Comparison of ENCODE assay signal across 1 cellular context in the genomic region with DNA sequence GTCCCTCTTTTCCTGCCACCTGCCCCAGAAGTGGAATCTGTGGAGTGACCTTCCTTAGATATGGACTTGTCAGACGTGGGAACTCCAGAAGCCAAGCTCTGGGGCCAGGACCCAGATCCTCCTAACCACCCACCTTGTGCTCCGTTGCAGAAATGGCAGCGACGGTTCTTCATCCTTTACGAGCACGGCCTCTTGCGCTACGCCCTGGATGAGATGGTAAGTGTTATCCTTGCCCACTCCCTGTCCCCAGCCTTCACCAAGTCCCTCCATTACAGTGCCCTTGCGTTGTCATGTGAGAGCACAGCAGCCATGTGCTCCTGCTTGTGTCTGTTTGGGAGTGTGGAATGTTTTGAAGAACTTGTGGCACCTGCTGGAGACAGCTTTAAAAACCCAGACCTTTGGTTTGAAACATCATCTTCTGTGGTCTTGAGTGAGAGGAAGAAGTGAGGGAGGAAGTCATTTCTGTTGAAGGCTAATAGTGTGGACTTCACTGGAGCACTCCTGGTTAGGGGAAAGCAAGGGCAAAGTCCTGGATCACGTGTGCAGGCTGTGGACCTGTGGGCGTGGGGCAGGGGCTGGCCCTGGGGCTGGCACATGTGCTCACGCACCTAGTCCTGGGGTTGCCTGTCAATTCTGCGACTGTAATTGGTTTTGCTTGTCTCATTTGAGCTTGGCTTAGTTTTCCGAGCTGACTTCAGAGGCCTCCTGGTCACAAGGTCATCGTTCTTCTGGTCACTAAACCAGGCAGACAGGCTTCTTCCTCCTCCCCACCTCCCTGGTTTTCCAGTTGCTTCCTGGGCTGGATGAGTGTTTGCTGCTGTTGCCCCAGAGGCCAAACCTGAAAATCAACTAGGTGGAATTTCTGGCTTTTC.
A peak's percentile ranks its signal among the peaks of the same experiment; 100 is the strongest.
TF ChIP-seq lines count a peak whose summit lies in the region.

No MANE protein-coding gene starts in this region.

TF ChIP-seq in HepG2, 621 proteins besides CTCF, POLR2A, EP300 and RAD21 (continued from another document and continues in another):
- TF ChIP-seq NONO (IDR thresholded peaks at IDR 0.05) (no peak), NONO (CRISPR knock-in tag; conservative IDR thresholded peaks at IDR 0.05) (peak; percentile 48; the same call in 1 of the 2 replicates), ZBTB38 (CRISPR knock-in tag; IDR thresholded peaks at IDR 0.05) (0 out of 2 replicates have a peak, but pooled peaks have one; percentile 30), ZNF317 (CRISPR knock-in tag; IDR thresholded peaks at IDR 0.05) (peak; percentile 49; the same call in 1 of the 2 replicates), ZEB1 (IDR thresholded peaks at IDR 0.05; ENCODE audit: insufficient replicate concordance, low read depth) (no peak), PRPF4 (IDR thresholded peaks at IDR 0.05; ENCODE audit: low read depth, low read length, poor library complexity, severe bottlenecking) (no peak), TOE1 (CRISPR knock-in tag; IDR thresholded peaks at IDR 0.05) (no peak), ZNF891 (CRISPR knock-in tag; IDR thresholded peaks at IDR 0.05) (0 out of 2 replicates have a peak, but pooled peaks have one; percentile 16), KDM5B (CRISPR knock-in tag; IDR thresholded peaks at IDR 0.05; ENCODE audit: borderline replicate concordance) (peak; percentile 54; the same call in 1 of the 2 replicates), NFYB (CRISPR knock-in tag; IDR thresholded peaks at IDR 0.05) (peak; percentile 26; the same call in 1 of the 2 replicates), KLF11 (CRISPR knock-in tag; IDR thresholded peaks at IDR 0.05) (no peak), KLF16 (CRISPR knock-in tag; IDR thresholded peaks at IDR 0.05) (peak in 1 of 2 experiments; percentile 80; a peak in 1 of 4 replicates), ZNF724P (CRISPR knock-in tag; IDR thresholded peaks at IDR 0.05; ENCODE audit: borderline replicate concordance) (peak; percentile 61; the same call in 1 of the 2 replicates), SP4 (CRISPR knock-in tag; IDR thresholded peaks at IDR 0.05) (peak; percentile 60; the same call in 1 of the 2 replicates), ZNF350 (CRISPR knock-in tag; IDR thresholded peaks at IDR 0.05; ENCODE audit: borderline replicate concordance, low read depth) (peak; percentile 79; the same call in 1 of the 2 replicates), ZNF605 (CRISPR knock-in tag; IDR thresholded peaks at IDR 0.05) (peak; percentile 58; the same call in 1 of the 2 replicates), ELF1 (CRISPR knock-in tag; IDR thresholded peaks at IDR 0.05) (no peak), ZNF354B (CRISPR knock-in tag; IDR thresholded peaks at IDR 0.05) (no peak), ZNF782 (CRISPR knock-in tag; IDR thresholded peaks at IDR 0.05; ENCODE audit: borderline replicate concordance) (peak; percentile 83), RCOR2 (CRISPR knock-in tag; IDR thresholded peaks at IDR 0.05) (peak; percentile 39), PAWR (CRISPR knock-in tag; IDR thresholded peaks at IDR 0.05; ENCODE audit: borderline replicate concordance) (no peak), ETV5 (CRISPR knock-in tag; IDR thresholded peaks at IDR 0.05; ENCODE audit: borderline replicate concordance) (peak; percentile 59; the same call in 1 of the 2 replicates), TOPORS (CRISPR knock-in tag; IDR thresholded peaks at IDR 0.05) (peak; percentile 37; the same call in 1 of the 2 replicates), SMYD3 (CRISPR knock-in tag; IDR thresholded peaks at IDR 0.05) (peak; percentile 44; the same call in 1 of the 2 replicates), TBX2 (CRISPR knock-in tag; IDR thresholded peaks at IDR 0.05; ENCODE audit: borderline replicate concordance) (peak; percentile 66; the same call in 1 of the 2 replicates), RARG (CRISPR knock-in tag; IDR thresholded peaks at IDR 0.05; ENCODE audit: low read depth) (0 out of 2 replicates have a peak, but pooled peaks have one; percentile 50)
- TF ChIP-seq, protein P1, sequence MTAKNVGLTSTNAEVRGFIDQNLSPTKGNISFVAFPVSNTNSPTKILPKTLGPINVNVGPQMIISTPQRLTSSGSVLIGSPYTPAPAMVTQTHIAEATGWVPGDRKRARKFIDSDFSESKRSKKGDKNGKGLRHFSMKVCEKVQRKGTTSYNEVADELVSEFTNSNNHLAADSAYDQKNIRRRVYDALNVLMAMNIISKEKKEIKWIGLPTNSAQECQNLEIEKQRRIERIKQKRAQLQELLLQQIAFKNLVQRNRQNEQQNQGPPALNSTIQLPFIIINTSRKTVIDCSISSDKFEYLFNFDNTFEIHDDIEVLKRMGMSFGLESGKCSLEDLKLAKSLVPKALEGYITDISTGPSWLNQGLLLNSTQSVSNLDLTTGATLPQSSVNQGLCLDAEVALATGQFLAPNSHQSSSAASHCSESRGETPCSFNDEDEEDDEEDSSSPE (CRISPR knock-in tag; IDR thresholded peaks at IDR 0.05): peak; percentile 51; the same call in 1 of the 2 replicates
- TF ChIP-seq, protein P2, sequence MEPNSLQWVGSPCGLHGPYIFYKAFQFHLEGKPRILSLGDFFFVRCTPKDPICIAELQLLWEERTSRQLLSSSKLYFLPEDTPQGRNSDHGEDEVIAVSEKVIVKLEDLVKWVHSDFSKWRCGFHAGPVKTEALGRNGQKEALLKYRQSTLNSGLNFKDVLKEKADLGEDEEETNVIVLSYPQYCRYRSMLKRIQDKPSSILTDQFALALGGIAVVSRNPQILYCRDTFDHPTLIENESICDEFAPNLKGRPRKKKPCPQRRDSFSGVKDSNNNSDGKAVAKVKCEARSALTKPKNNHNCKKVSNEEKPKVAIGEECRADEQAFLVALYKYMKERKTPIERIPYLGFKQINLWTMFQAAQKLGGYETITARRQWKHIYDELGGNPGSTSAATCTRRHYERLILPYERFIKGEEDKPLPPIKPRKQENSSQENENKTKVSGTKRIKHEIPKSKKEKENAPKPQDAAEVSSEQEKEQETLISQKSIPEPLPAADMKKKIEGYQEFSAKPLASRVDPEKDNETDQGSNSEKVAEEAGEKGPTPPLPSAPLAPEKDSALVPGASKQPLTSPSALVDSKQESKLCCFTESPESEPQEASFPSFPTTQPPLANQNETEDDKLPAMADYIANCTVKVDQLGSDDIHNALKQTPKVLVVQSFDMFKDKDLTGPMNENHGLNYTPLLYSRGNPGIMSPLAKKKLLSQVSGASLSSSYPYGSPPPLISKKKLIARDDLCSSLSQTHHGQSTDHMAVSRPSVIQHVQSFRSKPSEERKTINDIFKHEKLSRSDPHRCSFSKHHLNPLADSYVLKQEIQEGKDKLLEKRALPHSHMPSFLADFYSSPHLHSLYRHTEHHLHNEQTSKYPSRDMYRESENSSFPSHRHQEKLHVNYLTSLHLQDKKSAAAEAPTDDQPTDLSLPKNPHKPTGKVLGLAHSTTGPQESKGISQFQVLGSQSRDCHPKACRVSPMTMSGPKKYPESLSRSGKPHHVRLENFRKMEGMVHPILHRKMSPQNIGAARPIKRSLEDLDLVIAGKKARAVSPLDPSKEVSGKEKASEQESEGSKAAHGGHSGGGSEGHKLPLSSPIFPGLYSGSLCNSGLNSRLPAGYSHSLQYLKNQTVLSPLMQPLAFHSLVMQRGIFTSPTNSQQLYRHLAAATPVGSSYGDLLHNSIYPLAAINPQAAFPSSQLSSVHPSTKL (CRISPR knock-in tag; IDR thresholded peaks at IDR 0.05): peak; percentile 90
- TF ChIP-seq, protein P3, sequence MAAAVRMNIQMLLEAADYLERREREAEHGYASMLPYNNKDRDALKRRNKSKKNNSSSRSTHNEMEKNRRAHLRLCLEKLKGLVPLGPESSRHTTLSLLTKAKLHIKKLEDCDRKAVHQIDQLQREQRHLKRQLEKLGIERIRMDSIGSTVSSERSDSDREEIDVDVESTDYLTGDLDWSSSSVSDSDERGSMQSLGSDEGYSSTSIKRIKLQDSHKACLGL (CRISPR knock-in tag; IDR thresholded peaks at IDR 0.05): peak; percentile 63; the same call in 1 of the 2 replicates
- TF ChIP-seq, protein P4, sequence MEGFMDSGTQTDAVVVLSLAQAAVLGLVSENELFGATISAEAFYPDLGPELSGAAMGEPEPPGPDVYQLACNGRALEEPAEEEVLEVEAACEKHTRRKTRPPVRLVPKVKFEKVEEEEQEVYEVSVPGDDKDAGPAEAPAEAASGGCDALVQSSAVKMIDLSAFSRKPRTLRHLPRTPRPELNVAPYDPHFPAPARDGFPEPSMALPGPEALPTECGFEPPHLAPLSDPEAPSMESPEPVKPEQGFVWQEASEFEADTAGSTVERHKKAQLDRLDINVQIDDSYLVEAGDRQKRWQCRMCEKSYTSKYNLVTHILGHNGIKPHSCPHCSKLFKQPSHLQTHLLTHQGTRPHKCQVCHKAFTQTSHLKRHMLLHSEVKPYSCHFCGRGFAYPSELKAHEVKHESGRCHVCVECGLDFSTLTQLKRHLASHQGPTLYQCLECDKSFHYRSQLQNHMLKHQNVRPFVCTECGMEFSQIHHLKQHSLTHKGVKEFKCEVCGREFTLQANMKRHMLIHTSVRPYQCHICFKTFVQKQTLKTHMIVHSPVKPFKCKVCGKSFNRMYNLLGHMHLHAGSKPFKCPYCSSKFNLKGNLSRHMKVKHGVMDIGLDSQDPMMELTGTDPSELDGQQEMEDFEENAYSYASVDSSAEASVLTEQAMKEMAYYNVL (CRISPR knock-in tag; IDR thresholded peaks at IDR 0.05; ENCODE audit: borderline replicate concordance): peak; percentile 58; the same call in 1 of the 2 replicates
- TF ChIP-seq, protein P5, sequence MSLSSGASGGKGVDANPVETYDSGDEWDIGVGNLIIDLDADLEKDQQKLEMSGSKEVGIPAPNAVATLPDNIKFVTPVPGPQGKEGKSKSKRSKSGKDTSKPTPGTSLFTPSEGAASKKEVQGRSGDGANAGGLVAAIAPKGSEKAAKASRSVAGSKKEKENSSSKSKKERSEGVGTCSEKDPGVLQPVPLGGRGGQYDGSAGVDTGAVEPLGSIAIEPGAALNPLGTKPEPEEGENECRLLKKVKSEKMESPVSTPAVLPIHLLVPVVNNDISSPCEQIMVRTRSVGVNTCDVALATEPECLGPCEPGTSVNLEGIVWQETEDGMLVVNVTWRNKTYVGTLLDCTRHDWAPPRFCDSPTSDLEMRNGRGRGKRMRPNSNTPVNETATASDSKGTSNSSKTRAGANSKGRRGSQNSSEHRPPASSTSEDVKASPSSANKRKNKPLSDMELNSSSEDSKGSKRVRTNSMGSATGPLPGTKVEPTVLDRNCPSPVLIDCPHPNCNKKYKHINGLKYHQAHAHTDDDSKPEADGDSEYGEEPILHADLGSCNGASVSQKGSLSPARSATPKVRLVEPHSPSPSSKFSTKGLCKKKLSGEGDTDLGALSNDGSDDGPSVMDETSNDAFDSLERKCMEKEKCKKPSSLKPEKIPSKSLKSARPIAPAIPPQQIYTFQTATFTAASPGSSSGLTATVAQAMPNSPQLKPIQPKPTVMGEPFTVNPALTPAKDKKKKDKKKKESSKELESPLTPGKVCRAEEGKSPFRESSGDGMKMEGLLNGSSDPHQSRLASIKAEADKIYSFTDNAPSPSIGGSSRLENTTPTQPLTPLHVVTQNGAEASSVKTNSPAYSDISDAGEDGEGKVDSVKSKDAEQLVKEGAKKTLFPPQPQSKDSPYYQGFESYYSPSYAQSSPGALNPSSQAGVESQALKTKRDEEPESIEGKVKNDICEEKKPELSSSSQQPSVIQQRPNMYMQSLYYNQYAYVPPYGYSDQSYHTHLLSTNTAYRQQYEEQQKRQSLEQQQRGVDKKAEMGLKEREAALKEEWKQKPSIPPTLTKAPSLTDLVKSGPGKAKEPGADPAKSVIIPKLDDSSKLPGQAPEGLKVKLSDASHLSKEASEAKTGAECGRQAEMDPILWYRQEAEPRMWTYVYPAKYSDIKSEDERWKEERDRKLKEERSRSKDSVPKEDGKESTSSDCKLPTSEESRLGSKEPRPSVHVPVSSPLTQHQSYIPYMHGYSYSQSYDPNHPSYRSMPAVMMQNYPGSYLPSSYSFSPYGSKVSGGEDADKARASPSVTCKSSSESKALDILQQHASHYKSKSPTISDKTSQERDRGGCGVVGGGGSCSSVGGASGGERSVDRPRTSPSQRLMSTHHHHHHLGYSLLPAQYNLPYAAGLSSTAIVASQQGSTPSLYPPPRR (CRISPR knock-in tag; IDR thresholded peaks at IDR 0.05; ENCODE audit: borderline replicate concordance): peak; percentile 51
- TF ChIP-seq, protein P6, sequence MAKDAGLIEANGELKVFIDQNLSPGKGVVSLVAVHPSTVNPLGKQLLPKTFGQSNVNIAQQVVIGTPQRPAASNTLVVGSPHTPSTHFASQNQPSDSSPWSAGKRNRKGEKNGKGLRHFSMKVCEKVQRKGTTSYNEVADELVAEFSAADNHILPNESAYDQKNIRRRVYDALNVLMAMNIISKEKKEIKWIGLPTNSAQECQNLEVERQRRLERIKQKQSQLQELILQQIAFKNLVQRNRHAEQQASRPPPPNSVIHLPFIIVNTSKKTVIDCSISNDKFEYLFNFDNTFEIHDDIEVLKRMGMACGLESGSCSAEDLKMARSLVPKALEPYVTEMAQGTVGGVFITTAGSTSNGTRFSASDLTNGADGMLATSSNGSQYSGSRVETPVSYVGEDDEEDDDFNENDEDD (CRISPR knock-in tag; IDR thresholded peaks at IDR 0.05; ENCODE audit: borderline replicate concordance): peak; percentile 57
- TF ChIP-seq, protein P7, sequence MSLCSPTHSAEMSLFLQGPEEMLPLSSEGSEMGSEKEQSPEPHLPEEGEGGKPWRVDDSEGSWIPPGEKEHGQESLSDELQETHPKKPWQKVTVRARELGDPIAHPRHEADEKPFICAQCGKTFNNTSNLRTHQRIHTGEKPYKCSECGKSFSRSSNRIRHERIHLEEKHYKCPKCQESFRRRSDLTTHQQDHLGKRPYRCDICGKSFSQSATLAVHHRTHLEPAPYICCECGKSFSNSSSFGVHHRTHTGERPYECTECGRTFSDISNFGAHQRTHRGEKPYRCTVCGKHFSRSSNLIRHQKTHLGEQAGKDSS (CRISPR knock-in tag; IDR thresholded peaks at IDR 0.05; ENCODE audit: borderline replicate concordance, low read depth): peak; percentile 83; the same call in 1 of the 2 replicates
- TF ChIP-seq, protein P8, sequence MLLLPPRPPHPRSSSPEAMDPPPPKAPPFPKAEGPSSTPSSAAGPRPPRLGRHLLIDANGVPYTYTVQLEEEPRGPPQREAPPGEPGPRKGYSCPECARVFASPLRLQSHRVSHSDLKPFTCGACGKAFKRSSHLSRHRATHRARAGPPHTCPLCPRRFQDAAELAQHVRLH (CRISPR knock-in tag; IDR thresholded peaks at IDR 0.05; ENCODE audit: borderline replicate concordance, low read depth): peak; percentile 80; the same call in 1 of the 2 replicates
